ENCODE assay signal across 26 cellular contexts in genomic region chr5:151495330-151495729, GRCh38.
"Had no signal": no experiment of that assay in that cellular context is flagged by ENCODE, and none has a peak within 500 bp of the region (broad histone marks: within the 10 kb centered on the region; RNA-seq: fewer than 3 reads in every experiment).

No MANE protein-coding gene starts in this region.

- H3K27ac Mint-ChIP-seq: natural killer cell; stimulated activated effector memory CD8-positive, alpha-beta T cell treated with anti-CD3 and anti-CD28 coated beads, Interleukin-12 subunit alpha, Interleukin-12 subunit beta, amount 100 ng/mL, for 72 hours; type B pancreatic cell had no signal

- H3K4me3 ChIP-seq: dorsolateral prefrontal cortex, gastroesophageal sphincter, hepatocyte, lower lobe of right lung, ovary, right lobe of liver, testis, tibial artery had no signal

- H3K4me1 ChIP-seq: foreskin keratinocyte, right lobe of liver, testis, tibial artery had no signal

- H3K36me3 ChIP-seq: lower lobe of right lung, ovary, right lobe of liver had no signal

- H3K4me2 ChIP-seq: hepatocyte had no signal

- DNase-seq: dorsolateral prefrontal cortex; effector CD4-positive, alpha-beta T cell; foreskin keratinocyte; heart left ventricle; kidney glomerular epithelial cell; left ventricle myocardium superior; lower lobe of right lung; natural killer cell; occipital lobe; ovary; posterior cingulate gyrus; right lobe of liver; small intestine; stimulated activated CD4-positive, alpha-beta T cell treated with anti-CD3 and anti-CD28 coated beads, Interleukin-1b, Interleukin-23, amount 100 ng/mL, for 48 hours; stimulated activated CD4-positive, alpha-beta T cell treated with anti-CD3 and anti-CD28 coated beads, Interleukin-4, amount 100 ng/mL, for 24 hours; stimulated activated naive CD8-positive, alpha-beta T cell treated with anti-CD3 and anti-CD28 coated beads, Interleukin-15, Interleukin-2, amounts not matched to agents 100 U/mL and 50 U/mL, for 24 hours; substantia nigra; testis; tibial artery had no signal

- FAIRE-seq: colon, islet of Langerhans, small intestine had no signal

- H3K4me1 Mint-ChIP-seq: natural killer cell; stimulated activated effector memory CD8-positive, alpha-beta T cell treated with anti-CD3 and anti-CD28 coated beads, Interleukin-12 subunit alpha, Interleukin-12 subunit beta, amount 100 ng/mL, for 72 hours had no signal

- H2AFZ ChIP-seq: hepatocyte had no signal

- H3K36me3 Mint-ChIP-seq: natural killer cell; stimulated activated effector memory CD8-positive, alpha-beta T cell treated with anti-CD3 and anti-CD28 coated beads, Interleukin-12 subunit alpha, Interleukin-12 subunit beta, amount 100 ng/mL, for 72 hours had no signal

- H3K27ac ChIP-seq: dorsolateral prefrontal cortex, foreskin keratinocyte, gastroesophageal sphincter, hepatocyte, lower lobe of right lung, ovary, right lobe of liver, testis, tibial artery had no signal

- ATAC-seq: esophagus mucosa; foreskin keratinocyte; gastroesophageal sphincter; heart left ventricle; left ventricle myocardium superior; lower lobe of right lung; natural killer cell; right lobe of liver; stimulated activated effector memory CD8-positive, alpha-beta T cell treated with anti-CD3 and anti-CD28 coated beads, Interleukin-12 subunit alpha, Interleukin-12 subunit beta, amount 100 ng/mL, for 72 hours; stimulated activated naive CD8-positive, alpha-beta T cell treated with anti-CD3 and anti-CD28 coated beads, Interleukin-15, Interleukin-2, amounts not matched to agents 100 U/mL and 50 U/mL, for 24 hours had no signal

- H3K79me2 ChIP-seq: hepatocyte had no signal

- H3K9me3 Mint-ChIP-seq: natural killer cell; stimulated activated effector memory CD8-positive, alpha-beta T cell treated with anti-CD3 and anti-CD28 coated beads, Interleukin-12 subunit alpha, Interleukin-12 subunit beta, amount 100 ng/mL, for 72 hours; type B pancreatic cell had no signal

- H3K9me3 ChIP-seq: gastroesophageal sphincter, lower lobe of right lung, ovary, right lobe of liver, testis, tibial artery had no signal

- H3K27me3 Mint-ChIP-seq: type B pancreatic cell had no signal

- H3K27me3 ChIP-seq: dorsolateral prefrontal cortex, foreskin keratinocyte, gastroesophageal sphincter, heart left ventricle, hepatocyte, ovary, right lobe of liver, testis, tibial artery had no signal

- H3K4me3 Mint-ChIP-seq: natural killer cell; stimulated activated effector memory CD8-positive, alpha-beta T cell treated with anti-CD3 and anti-CD28 coated beads, Interleukin-12 subunit alpha, Interleukin-12 subunit beta, amount 100 ng/mL, for 72 hours; type B pancreatic cell had no signal
